32 cellular contexts compared by ENCODE assay signal in genomic region chr15:50275091-50275490, GRCh38. TPM values are rescaled to one million over a fixed set of nuclear protein-coding genes. Genes with fewer than 3 reads are reported as not detected.
"Had no signal": no experiment of that assay in that cellular context is flagged by ENCODE, and none has a peak within 500 bp of the region (broad histone marks: within the 10 kb centered on the region; RNA-seq: fewer than 3 reads in every experiment).

No MANE protein-coding gene starts in this region.

- H3K9me3 Mint-ChIP-seq: mesothelial cell of epicardium; naive B cell; nephron progenitor cell; T-helper 1 cell treated with Interleukin-12 subunit alpha and Interleukin-12 subunit beta and Interleukin-4 antibody, amounts not matched to agents 30 μg/mL and 1 μg/mL, for 36 hours had no signal

- H3K27ac ChIP-seq: adrenal gland, body of pancreas, esophagus muscularis mucosa, foreskin keratinocyte, heart right ventricle, ovary, skin epidermis, suprapubic skin, tibial artery, upper lobe of right lung, WERI-Rb-1 had no signal

- DNase-seq: activated CD4-positive, alpha-beta T cell treated with anti-CD3 and anti-CD28 coated beads for 1 hour; activated CD4-positive, alpha-beta T cell treated with anti-CD3 and anti-CD28 coated beads, Interleukin-2, amount 50 U/mL, for 4 hours; activated CD8-positive, alpha-beta memory T cell treated with anti-CD3 and anti-CD28 coated beads, Interleukin-2, amount 10 ng/mL, durations not matched to agents 7 days and 5 days; activated naive CD4-positive, alpha-beta T cell treated with Interleukin-2 at 50 U/mL for 16 hours; adrenal gland; aorta; body of pancreas; dermis blood vessel endothelial cell; effector CD4-positive, alpha-beta T cell; foreskin keratinocyte; heart right ventricle; naive B cell; nephron progenitor cell; ovary; SK-N-SH; stimulated activated CD4-positive, alpha-beta T cell treated with anti-CD3 and anti-CD28 coated beads, Interleukin-12 subunit alpha, Interleukin-12 subunit beta, amount 100 ng/mL, for 4 hours; stimulated activated CD4-positive, alpha-beta T cell treated with anti-CD3 and anti-CD28 coated beads, Interleukin-4, amount 100 ng/mL, for 1 hour; SW 1271; T1000; tibial artery; upper lobe of right lung; WERI-Rb-1 had no signal

- H3K4me1 Mint-ChIP-seq: naive B cell, nephron progenitor cell had no signal

- H3K4me3 ChIP-seq: adrenal gland, body of pancreas, esophagus muscularis mucosa, heart right ventricle, ovary, skin epidermis, suprapubic skin, tibial artery, upper lobe of right lung had no signal

- H3K27me3 ChIP-seq: adrenal gland, body of pancreas, esophagus muscularis mucosa, foreskin keratinocyte, heart right ventricle, ovary, suprapubic skin, tibial artery, upper lobe of right lung had no signal

- H3K4me3 Mint-ChIP-seq: activated CD8-positive, alpha-beta memory T cell treated with anti-CD3 and anti-CD28 coated beads, Interleukin-2, amount 10 ng/mL, durations not matched to agents 7 days and 5 days; mesothelial cell of epicardium; naive B cell; nephron progenitor cell; T-helper 1 cell treated with Interleukin-12 subunit alpha and Interleukin-12 subunit beta and Interleukin-4 antibody, amounts not matched to agents 30 μg/mL and 1 μg/mL, for 36 hours had no signal

- H3K27me3 Mint-ChIP-seq: activated CD8-positive, alpha-beta memory T cell treated with anti-CD3 and anti-CD28 coated beads, Interleukin-2, amount 10 ng/mL, durations not matched to agents 7 days and 5 days; naive B cell; progenitor cell of endocrine pancreas had no signal

- H3K9me3 ChIP-seq: adrenal gland, body of pancreas, esophagus muscularis mucosa, heart right ventricle, ovary, SK-N-SH, suprapubic skin, tibial artery, upper lobe of right lung had no signal

- H3K4me1 ChIP-seq: adrenal gland, body of pancreas, esophagus muscularis mucosa, suprapubic skin, tibial artery, upper lobe of right lung had no signal

- ATAC-seq: activated CD8-positive, alpha-beta memory T cell treated with anti-CD3 and anti-CD28 coated beads, Interleukin-2, amount 10 ng/mL, durations not matched to agents 7 days and 5 days; body of pancreas; foreskin keratinocyte; heart right ventricle; sciatic nerve; upper lobe of right lung had no signal

- H3K27ac Mint-ChIP-seq: activated CD8-positive, alpha-beta memory T cell treated with anti-CD3 and anti-CD28 coated beads, Interleukin-2, amount 10 ng/mL, durations not matched to agents 7 days and 5 days; mesothelial cell of epicardium; naive B cell; nephron progenitor cell; progenitor cell of endocrine pancreas; T-helper 1 cell treated with Interleukin-12 subunit alpha and Interleukin-12 subunit beta and Interleukin-4 antibody, amounts not matched to agents 30 μg/mL and 1 μg/mL, for 36 hours had no signal

- H3K36me3 ChIP-seq: adrenal gland, ovary, suprapubic skin, tibial artery, upper lobe of right lung, WERI-Rb-1 had no signal

RNA-seq across cellular contexts. Expression of gene HDC, which starts 9.6 kb away (rescaled TPM):
- total RNA-seq: body of pancreas, dermis blood vessel endothelial cell, foreskin keratinocyte, glomerular endothelial cell, kidney epithelial cell, mesothelial cell of epicardium, progenitor cell of endocrine pancreas, renal cortical epithelial cell had no signal
